Comparison of ENCODE assay signal across 9 cellular contexts in the genomic region with DNA sequence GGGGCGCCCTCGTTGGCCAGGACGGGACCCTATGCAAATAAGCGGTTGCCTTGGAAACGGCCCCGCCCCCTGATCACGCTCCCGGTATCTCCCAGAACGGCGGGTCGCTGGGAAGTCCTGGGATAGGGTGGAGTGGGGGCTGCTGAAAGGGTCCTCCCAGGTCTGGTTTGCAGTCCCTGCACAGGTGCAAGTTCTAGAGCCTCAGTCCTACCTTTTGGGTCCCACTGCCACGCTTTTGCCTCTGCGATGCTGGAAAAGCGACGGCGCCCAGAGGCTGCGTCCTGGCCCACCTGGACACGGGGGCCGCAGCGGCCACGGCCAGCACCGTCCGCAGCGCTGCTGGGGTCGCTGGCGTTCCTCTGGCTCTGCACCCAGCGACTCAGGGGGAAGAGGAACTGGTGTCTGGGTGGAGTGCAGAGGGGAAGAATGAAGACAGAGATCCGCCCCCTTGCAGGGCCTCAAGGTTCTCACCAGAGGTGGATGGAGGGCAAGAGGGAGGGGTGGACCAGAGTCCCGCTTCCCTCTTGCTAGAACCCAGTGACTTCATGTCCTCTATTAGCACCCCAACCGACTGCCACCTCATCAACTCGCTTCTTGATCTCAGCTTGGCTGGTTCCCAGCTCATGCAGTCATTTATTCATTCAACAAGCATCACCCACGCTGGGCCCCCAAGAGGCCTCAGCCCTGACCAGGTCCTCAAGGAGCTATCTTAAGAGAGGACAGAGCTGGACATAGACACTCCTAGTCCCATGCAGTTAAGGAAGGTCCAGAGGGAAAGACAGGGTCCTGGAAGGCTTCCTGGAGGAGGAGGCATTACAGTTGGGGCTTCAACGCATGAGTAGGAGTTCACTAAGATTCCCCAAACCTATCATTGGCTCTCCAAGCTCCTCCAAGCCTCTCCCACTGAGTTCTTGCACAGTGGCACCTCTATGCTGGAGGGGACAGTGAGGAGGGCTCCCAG. TPM values are rescaled to one million over a fixed set of nuclear protein-coding genes. Genes with fewer than 3 reads are reported as not detected.
DNase-seq lines count a peak whose midpoint lies in the region; ATAC-seq and TF ChIP-seq lines count a peak whose summit lies in the region.
"Had no signal": no experiment of that assay in that cellular context is flagged by ENCODE, and none has a peak within 500 bp of the region (broad histone marks: within the 10 kb centered on the region; RNA-seq: fewer than 3 reads in every experiment).

A gene (minus strand): TSS at position 381 of the 961 bp plus-strand sequence. CDS start 659 bp downstream, outside the sequence.

- H3K36me3 ChIP-seq in gastroesophageal sphincter, result no peaks in the 10 kb centered on the region
- no peaks in the 10 kb centered on the region for H3K36me3 ChIP-seq in osteoblast (ENCODE audit: insufficient read depth, low read length)

- 20% methylated on average over 10 of the region's 33 CpGs; no CpG with 5 or more reads in 1 of the 2 donors for WGBS in gastroesophageal sphincter (ENCODE audit: low coverage in 1 of 2), 2 donors

- no peaks in the 10 kb centered on the region for H4K20me1 ChIP-seq in osteoblast (ENCODE audit: insufficient read depth, low read length)

- H2AFZ ChIP-seq in osteoblast (ENCODE audit: low read length), result no peak within 1 kb of the TSS

- DNase-seq in GM12865 (ENCODE audit: low read depth), result peak; percentile 72
- DNase-seq in NCI-H69 (lab: John Stamatoyannopoulos, UW), result peak; percentile 41
- DNase-seq in osteoblast (ENCODE audit: insufficient read length, low spot score, missing footprints), result peak; percentile 71
- DNase-seq in NCI-H446 treated with DMSO at 0.1 percent for 48 hours (lab: John Stamatoyannopoulos, UW), result no peak
- DNase-seq in mucosa of gallbladder (ENCODE audit: low spot score), result no peak
- DNase-seq in COR-L47 (lab: John Stamatoyannopoulos, UW), result no peak
- DNase-seq: effector CD4-positive, alpha-beta T cell had no signal

- TF ChIP-seq POLR2A in gastroesophageal sphincter (IDR thresholded peaks at IDR 0.05), result peak; percentile 43 to 47

- H3K4me1 ChIP-seq in gastroesophageal sphincter (peaks cover 0 to 8% (median 0%) of the 10 kb centered on the region in 3 donors), osteoblast (ENCODE audit: insufficient read depth, low read length) (peaks cover 19% of the 10 kb centered on the region)

- H3K27me3 ChIP-seq in gastroesophageal sphincter (peaks cover 29% of the 10 kb centered on the region), osteoblast (ENCODE audit: insufficient read depth, low read length) (peaks cover 17% of the 10 kb centered on the region)

- peak within 1 kb of the TSS in 1 of 4 donors; percentile 53 for H3K27ac ChIP-seq in gastroesophageal sphincter
- no peak within 1 kb of the TSS for H3K27ac ChIP-seq in osteoblast (ENCODE audit: low read depth, low read length)

- H3K4me3 ChIP-seq in GM12865 (ENCODE audit: low read depth, low read length), result peak within 1 kb of the TSS; percentile 42
- H3K4me3 ChIP-seq in gastroesophageal sphincter, result peak within 1 kb of the TSS in 1 of 2 donors; percentile 38
- peak within 1 kb of the TSS; percentile 25 for H3K4me3 ChIP-seq in osteoblast (ENCODE audit: insufficient read depth, low read length)

- TF ChIP-seq CTCF in GM12865 (IDR thresholded peaks at IDR 0.05; ENCODE audit: insufficient read depth, low read depth, low read length, missing control alignments), result no peak
- no peak for TF ChIP-seq CTCF in gastroesophageal sphincter (IDR thresholded peaks at IDR 0.05)
- no peak for TF ChIP-seq CTCF in osteoblast (IDR thresholded peaks at IDR 0.05; ENCODE audit: extremely low read depth, low read depth, low read length)

- peak; percentile 56 for ATAC-seq in gastroesophageal sphincter
- ATAC-seq in HG03196 (IDR thresholded peaks at IDR 0.05; ENCODE audit: unreplicated experiment), result no peak

- H3K79me2 ChIP-seq in osteoblast (ENCODE audit: insufficient read depth, low read length), result no peaks in the 10 kb centered on the region

- H3K4me2 ChIP-seq in osteoblast (ENCODE audit: insufficient read depth, low read length), result no peak within 1 kb of the TSS

- no peak for TF ChIP-seq EP300 in gastroesophageal sphincter (IDR thresholded peaks at IDR 0.05)

- no peaks in the 10 kb centered on the region for H3K9me3 ChIP-seq in gastroesophageal sphincter
- no peaks in the 10 kb centered on the region for H3K9me3 ChIP-seq in osteoblast (ENCODE audit: low read depth, low read length)

RNA-seq across cellular contexts. Expression of the gene that starts here (rescaled TPM):
- total RNA-seq in gastroesophageal sphincter (10 to 100 TPM in 1 of 4 donors, 1 to 10 TPM in 3; 1.9 to 19.0 (median 4.8) TPM), osteoblast (0.88 and 1.1 TPM in 2 replicates), mucosa of gallbladder (7.8 TPM)

Comparison
In these comparisons a context has a peak if more than half of its experiments do, and no peak if none do; other contexts are left out.
1. DNase-seq: peak in GM12865 (single experiment), NCI-H69 (single experiment) and osteoblast (single experiment); none in NCI-H446 treated with DMSO at 0.1 percent for 48 hours (single experiment), mucosa of gallbladder (single experiment) and COR-L47 (single experiment).